Comparison of ENCODE assay signal across 11 cellular contexts in genomic region chrX:121641560-121641959, GRCh38.
DNase-seq lines count a peak whose midpoint lies in the region; ATAC-seq and TF ChIP-seq lines count a peak whose summit lies in the region.
"Had no signal": no experiment of that assay in that cellular context is flagged by ENCODE, and none has a peak within 500 bp of the region (broad histone marks: within the 10 kb centered on the region; RNA-seq: fewer than 3 reads in every experiment).

No MANE protein-coding gene starts in this region.

- H3K4me2 ChIP-seq in mammary epithelial cell (ENCODE audit: insufficient read depth, low read depth, low read length) (peak overlapping the region; percentile 48), mesendoderm (ENCODE audit: low read length) (no peak overlapping the region)

- no peak for ATAC-seq in HG02588 (IDR thresholded peaks at IDR 0.05; ENCODE audit: unreplicated experiment)
- ATAC-seq: activated CD4-positive, CD25-positive, alpha-beta regulatory T cell treated with anti-CD3 and anti-CD28 coated beads, Interleukin-2, amount 50 U/mL, for 24 hours had no signal

- H3K18ac ChIP-seq in mesendoderm (ENCODE audit: low read length) = no peak overlapping the region

- H3K27ac ChIP-seq in mammary epithelial cell (ENCODE audit: insufficient read depth, low read depth, low read length) (peak overlapping the region; percentile 42), mesendoderm (ENCODE audit: low read depth, low read length) (no peak overlapping the region)

- H3K56ac ChIP-seq in mesendoderm (ENCODE audit: low read length) = no peak overlapping the region

- H2AK5ac ChIP-seq in mesendoderm (ENCODE audit: low read length) = no peak overlapping the region

- H3K4ac ChIP-seq in mesendoderm (ENCODE audit: low read depth, low read length) = no peak overlapping the region

- BruUV-seq in mammary epithelial cell (replicated peaks; lab: Mats Ljungman, UMichigan) = no TSS peak

- dilution Hi-C loops in mammary epithelial cell (cut with HindIII; ENCODE audit: low sequenced_read_pairs) = no loop called here

- H3K79me2 ChIP-seq in mammary epithelial cell (ENCODE audit: insufficient read depth, low read length) (no peaks in the 10 kb centered on the region), mesendoderm (ENCODE audit: control insufficient read depth, insufficient read depth, low read length) (no peaks in the 10 kb centered on the region)

- DNase-seq in DMS53 treated with DMSO at 0.1 percent for 48 hours (lab: John Stamatoyannopoulos, UW; ENCODE audit: unreplicated experiment) (peak; percentile 90), NCI-H460 (ENCODE audit: extremely low read depth, low read depth) (peak; percentile 36), mammary epithelial cell (peak; percentile 53), mesendoderm (peak; percentile 17), DMS 273 (lab: John Stamatoyannopoulos, UW; ENCODE audit: unreplicated experiment) (no peak), GM19238 (ENCODE audit: insufficient read length, low spot score) (no peak)
- no peak for DNase-seq in stimulated activated CD4-positive, alpha-beta T cell treated with anti-CD3 and anti-CD28 coated beads, Interleukin-15, amount 100 ng/mL, for 24 hours
- DNase-seq: activated T-cell treated with anti-CD3 and anti-CD28 coated beads, Interleukin-2, amount 50 U/mL, for 48 hours; Right ventricle myocardium superior had no signal

- peaks cover 11% of the 10 kb centered on the region for H3K4me1 ChIP-seq in mammary epithelial cell (ENCODE audit: insufficient read depth, low read length)
- H3K4me1 ChIP-seq in mesendoderm (ENCODE audit: control insufficient read depth, low read depth, low read length) = no peaks in the 10 kb centered on the region

- H3K4me3 ChIP-seq in mammary epithelial cell (replicated peaks in 1 of 3; ENCODE audit: insufficient read depth in 1 of 3, low read depth in 2 of 3, low read length in 3 of 3) (no peak overlapping the region), mesendoderm (ENCODE audit: low read length) (no peak overlapping the region)

- H3K9me3 ChIP-seq in mammary epithelial cell (replicated peaks; ENCODE audit: insufficient read depth, low read length) = no peaks in the 10 kb centered on the region

- H4K5ac ChIP-seq in mesendoderm (ENCODE audit: low read length) = no peak overlapping the region

- H3K79me1 ChIP-seq in mesendoderm (ENCODE audit: low read length) = no peaks in the 10 kb centered on the region

- no peak overlapping the region for H2AFZ ChIP-seq in mammary epithelial cell (ENCODE audit: low read depth, low read length)

- WGBS in mammary epithelial cell (ENCODE audit: low coverage, missing lambda C conversion rate) = 5% methylated on average over 2 of the region's 2 CpGs
- no CpG with 5 or more reads among the region's 2 CpGs for WGBS in mesendoderm (ENCODE audit: extremely low coverage, insufficient coverage, low lambda C conversion rate)

- H2BK5ac ChIP-seq in mesendoderm (ENCODE audit: low read length) = no peak overlapping the region

- H2BK120ac ChIP-seq in mesendoderm (ENCODE audit: low read depth, low read length) = no peak overlapping the region

- H2BK15ac ChIP-seq in mesendoderm (replicated peaks; ENCODE audit: low read depth) = no peak overlapping the region

- no peak for TF ChIP-seq CTCF in mammary epithelial cell (conservative IDR thresholded peaks at IDR 0.05 in 1 of 2, IDR thresholded peaks at IDR 0.05 in 1 of 2; ENCODE audit: extremely low read depth in 1 of 2, insufficient read depth in 1 of 2, low read depth in 1 of 2, low read length in 2 of 2)

- no peaks in the 10 kb centered on the region for H4K20me1 ChIP-seq in mammary epithelial cell (ENCODE audit: insufficient read depth, low read length)

- in situ Hi-C loops in mammary epithelial cell (cut with MboI; ENCODE audit: low sequenced_read_pairs in 2 of 2) = no loop called here

- intact Hi-C loops in mammary epithelial cell (cut with micrococcal nuclease) = no loop called here

- H3K9ac ChIP-seq in mammary epithelial cell (ENCODE audit: insufficient read depth, low read length) (no peak overlapping the region), mesendoderm (ENCODE audit: low read length) (no peak overlapping the region)

- H3K36me3 ChIP-seq in mammary epithelial cell (ENCODE audit: insufficient read depth, low read length) (no peaks in the 10 kb centered on the region), mesendoderm (ENCODE audit: control insufficient read depth, insufficient read depth, low read length) (no peaks in the 10 kb centered on the region)

- H3K23ac ChIP-seq in mesendoderm (ENCODE audit: low read length) = no peak overlapping the region

- no peak overlapping the region for H4K8ac ChIP-seq in mesendoderm (ENCODE audit: low read depth, low read length)

- CTCF ChIA-PET in mammary epithelial cell (lab: Charles Lee; ENCODE audit: low non-redundant PET) = no interaction called here

- no peaks in the 10 kb centered on the region for H3K27me3 ChIP-seq in mammary epithelial cell (ENCODE audit: insufficient read depth, low read length)
- H3K27me3 ChIP-seq in mesendoderm (ENCODE audit: insufficient read depth, low read length, poor library complexity) = no peaks in the 10 kb centered on the region

Comparison
In these comparisons a context has a peak if more than half of its experiments do, and no peak if none do; other contexts are left out.
1. DNase-seq: peak in DMS53 treated with DMSO at 0.1 percent for 48 hours (single experiment), NCI-H460 (single experiment), mammary epithelial cell (single experiment) and mesendoderm (single experiment); none in DMS 273 (single experiment), stimulated activated CD4-positive, alpha-beta T cell treated with anti-CD3 and anti-CD28 coated beads, Interleukin-15, amount 100 ng/mL, for 24 hours (single experiment) and GM19238 (single experiment).